ENCODE assay signal across 11 cellular contexts in genomic region chr14:105204206-105204930, GRCh38. TPM values are rescaled to one million over a fixed set of nuclear protein-coding genes. Genes with fewer than 3 reads are reported as not detected.
DNase-seq lines count a peak whose midpoint lies in the region; ATAC-seq and TF ChIP-seq lines count a peak whose summit lies in the region.
"Had no signal": no experiment of that assay in that cellular context is flagged by ENCODE, and none has a peak within 500 bp of the region (broad histone marks: within the 10 kb centered on the region; RNA-seq: fewer than 3 reads in every experiment).

No MANE protein-coding gene starts in this region.

- H3K36me3 ChIP-seq in Panc1 (ENCODE audit: control insufficient read depth, insufficient read depth, low read length): no peaks in the 10 kb centered on the region
- H3K36me3 ChIP-seq in WERI-Rb-1: no peaks in the 10 kb centered on the region; the same call in 1 of the 2 replicates

- in situ Hi-C loops in Panc1 (cut with HindIII; ENCODE audit: low pct_unique_long_range_greater_than_20kb, low sequenced_read_pairs): no loop called here

- no peaks in the 10 kb centered on the region for H3K9me3 Mint-ChIP-seq in activated naive CD4-positive, alpha-beta T cell treated with anti-CD3 and anti-CD28 coated beads, Interleukin-2, amount 10 ng/mL, durations not matched to agents 7 days and 5 days

- H3K27me3 Mint-ChIP-seq in activated naive CD4-positive, alpha-beta T cell treated with anti-CD3 and anti-CD28 coated beads, Interleukin-2, amount 10 ng/mL, durations not matched to agents 7 days and 5 days: peaks cover 36% of the 10 kb centered on the region

- CTCF ChIA-PET in Panc1 (lab: Charles Lee): no interaction called here
- CTCF ChIA-PET in activated naive CD4-positive, alpha-beta T cell treated with anti-CD3 and anti-CD28 coated beads, Interleukin-2, amount 10 ng/mL, durations not matched to agents 7 days and 5 days (lab: Charles Lee): interaction anchor here (1.3 to 5.6 kb wide), 3 partner anchors 29 to 147 kb away, joined by 3 to 31 read pairs (median 4); partner anchors contain the start of gene BRF1

- no peaks in the 10 kb centered on the region for H3K36me3 Mint-ChIP-seq in activated naive CD4-positive, alpha-beta T cell treated with anti-CD3 and anti-CD28 coated beads, Interleukin-2, amount 10 ng/mL, durations not matched to agents 7 days and 5 days

- no peaks in the 10 kb centered on the region for H3K27me3 ChIP-seq in Panc1 (ENCODE audit: control insufficient read depth, insufficient read depth, low read length)
- H3K27me3 ChIP-seq in WERI-Rb-1 (ENCODE audit: insufficient read depth, low read depth, severe bottlenecking): no peaks in the 10 kb centered on the region
- H3K27me3 ChIP-seq: BE2C had no signal

- no TSS peak for BruUV-seq in Panc1 (replicated peaks; lab: Mats Ljungman, UMichigan)

- no peaks in the 10 kb centered on the region; the same call in 1 of the 2 replicates for H3K4me1 ChIP-seq in Panc1 (ENCODE audit: control insufficient read depth, insufficient read depth, low read length)

- no peaks in the 10 kb centered on the region for H3K9me3 ChIP-seq in Panc1 (ENCODE audit: control insufficient read depth, insufficient read depth, low read depth, low read length)
- no peaks in the 10 kb centered on the region for H3K9me3 ChIP-seq in WERI-Rb-1 (ENCODE audit: severe bottlenecking)
- H3K9me3 ChIP-seq: BE2C had no signal

- H3K27ac ChIP-seq in Panc1 (ENCODE audit: low read length) (no peak overlapping the region), WERI-Rb-1 (no peak overlapping the region)

- no peak overlapping the region for H3K27ac Mint-ChIP-seq in activated naive CD4-positive, alpha-beta T cell treated with anti-CD3 and anti-CD28 coated beads, Interleukin-2, amount 10 ng/mL, durations not matched to agents 7 days and 5 days

- DNase-seq in AG10803 (ENCODE audit: low read depth): peak; percentile 12
- DNase-seq in Panc1 (ENCODE audit: low read depth, low spot score): no peak
- DNase-seq in fibroblast of the aortic adventitia (ENCODE audit: low read depth): peak; percentile 29
- DNase-seq in mucosa of gallbladder (ENCODE audit: low spot score): peak; percentile 64
- no peak for DNase-seq in WERI-Rb-1
- DNase-seq in DMS53 treated with DMSO at 0.1 percent for 48 hours (lab: John Stamatoyannopoulos, UW; ENCODE audit: unreplicated experiment): no peak
- no peak for DNase-seq in activated naive CD4-positive, alpha-beta T cell treated with anti-CD3 and anti-CD28 coated beads, Interleukin-2, amount 10 ng/mL, durations not matched to agents 7 days and 5 days
- DNase-seq: BE2C, GOT3, NCI-H510A treated with DMSO at 0.1 percent for 48 hours had no signal

- H3K4me3 Mint-ChIP-seq in activated naive CD4-positive, alpha-beta T cell treated with anti-CD3 and anti-CD28 coated beads, Interleukin-2, amount 10 ng/mL, durations not matched to agents 7 days and 5 days: no peak overlapping the region

- peaks cover 25% of the 10 kb centered on the region for H3K4me1 Mint-ChIP-seq in activated naive CD4-positive, alpha-beta T cell treated with anti-CD3 and anti-CD28 coated beads, Interleukin-2, amount 10 ng/mL, durations not matched to agents 7 days and 5 days

- intact Hi-C loops in Panc1 (cut with micrococcal nuclease; ENCODE audit: unreplicated experiment): loop anchor here (5.0 kb wide), 1 partner anchor 78 kb away; no protein-coding TSS in a partner anchor

- ATAC-seq in Panc1: peak; percentile 29; the same call in 1 of the 2 replicates
- no peak for ATAC-seq in HG03354 (IDR thresholded peaks at IDR 0.05; ENCODE audit: poor library complexity, severe bottlenecking, unreplicated experiment)

- POLR2A ChIA-PET in Panc1 (lab: Charles Lee): no interaction called here

- TF ChIP-seq CTCF in AG10803 (conservative IDR thresholded peaks at IDR 0.05; ENCODE audit: low read length) (no peak), Panc1 (IDR thresholded peaks at IDR 0.05) (no peak), fibroblast of the aortic adventitia (IDR thresholded peaks at IDR 0.05; ENCODE audit: insufficient read depth, low read length) (no peak), WERI-Rb-1 (IDR thresholded peaks at IDR 0.05; ENCODE audit: low read depth, low read length) (no peak)

- H3K4me3 ChIP-seq in AG10803 (ENCODE audit: low read length) (no peak overlapping the region), Panc1 (ENCODE audit: low read depth in 2 of 2, low read length in 2 of 2) (no peak overlapping the region), fibroblast of the aortic adventitia (ENCODE audit: low read depth, low read length) (no peak overlapping the region), WERI-Rb-1 (ENCODE audit: low read depth, low read length) (no peak overlapping the region)

RNA-seq across cellular contexts. Expression of gene NUDT14, which starts 23.3 kb away (rescaled TPM):
- 75.3 TPM for total RNA-seq in Panc1 (2021; ENCODE audit: unreplicated experiment)
- polyA plus RNA-seq in Panc1 (2012; ENCODE audit: insufficient read length): 86.7 TPM
- total RNA-seq in fibroblast of the aortic adventitia (ENCODE audit: low replicate concordance): 11.7 and 25.3 TPM in 2 replicates
- 47.2 TPM for total RNA-seq in mucosa of gallbladder

RNA-seq across cellular contexts. Expression of gene JAG2, which starts 35.8 kb away (rescaled TPM):
- total RNA-seq in Panc1 (2021; ENCODE audit: unreplicated experiment) (43.7 TPM), fibroblast of the aortic adventitia (ENCODE audit: low replicate concordance) (0.63 and 3.1 TPM in 2 replicates), mucosa of gallbladder (12.7 TPM)
- 62.1 TPM for polyA plus RNA-seq in Panc1 (2012; ENCODE audit: insufficient read length)

RNA-seq across cellular contexts. Expression of gene BTBD6, which starts 44.0 kb away (rescaled TPM):
- 0.26 TPM for total RNA-seq in Panc1 (2021; ENCODE audit: unreplicated experiment)
- not detected for polyA plus RNA-seq in Panc1 (2012; ENCODE audit: insufficient read length)
- 51.0 and 123 TPM in 2 replicates for total RNA-seq in fibroblast of the aortic adventitia (ENCODE audit: low replicate concordance)
- 50.8 TPM for total RNA-seq in mucosa of gallbladder

Comparison
In these comparisons a context has a peak if more than half of its experiments do, and no peak if none do; other contexts are left out.
1. DNase-seq: peak in AG10803 (single experiment), fibroblast of the aortic adventitia (single experiment) and mucosa of gallbladder (single experiment); none in Panc1 (single experiment), WERI-Rb-1 (single experiment), DMS53 treated with DMSO at 0.1 percent for 48 hours (single experiment) and activated naive CD4-positive, alpha-beta T cell treated with anti-CD3 and anti-CD28 coated beads, Interleukin-2, amount 10 ng/mL, durations not matched to agents 7 days and 5 days (single experiment).
2. RNA of gene BTBD6, which starts 44.0 kb away (total RNA-seq): 51.0 to 123 TPM in fibroblast of the aortic adventitia and 50.8 TPM in mucosa of gallbladder (single experiment); 0.26 TPM in Panc1 (single experiment); every median in the first group is over 10 times any median in the second.